8 cellular contexts compared by ENCODE assay signal in genomic region chr19:50368649-50369570, GRCh38. TPM values are rescaled to one million over a fixed set of nuclear protein-coding genes. Genes with fewer than 3 reads are reported as not detected.
DNase-seq lines count a peak whose midpoint lies in the region; ATAC-seq and TF ChIP-seq lines count a peak whose summit lies in the region.

No MANE protein-coding gene starts in this region.

- H3K4me1 ChIP-seq in HUES6 (ENCODE audit: control insufficient read depth, insufficient read depth, low read length), result no peaks in the 10 kb centered on the region
- peaks cover 55% of the 10 kb centered on the region for H3K4me1 ChIP-seq in OCI-LY7 (ENCODE audit: insufficient read depth, low read length, poor library complexity, severe bottlenecking)
- H3K4me1 ChIP-seq in mucosa of stomach (ENCODE audit: control insufficient read depth, insufficient read depth, low read length), result no peaks in the 10 kb centered on the region

- peak overlapping the region; percentile 94 for H3K27ac Mint-ChIP-seq in activated T-cell treated with anti-CD3 and anti-CD28 coated beads, Interleukin-2, amount 50 U/mL, for 24 hours

- H3K4me3 ChIP-seq in GM12864 (ENCODE audit: low read depth, low read length), result peak overlapping the region; percentile 79
- H3K4me3 ChIP-seq in HUES6 (ENCODE audit: low read depth, low read length), result peak overlapping the region; percentile 69
- H3K4me3 ChIP-seq in OCI-LY7 (ENCODE audit: low read depth, low read length, poor library complexity, severe bottlenecking), result peak overlapping the region; percentile 81
- peak overlapping the region; percentile 65 for H3K4me3 ChIP-seq in mucosa of stomach (ENCODE audit: low read length)

- H3K27ac ChIP-seq in HUES6 (ENCODE audit: low read depth, low read length) (peak overlapping the region; percentile 11; the same call in 1 of the 2 replicates), OCI-LY7 (ENCODE audit: low read depth, low read length, poor library complexity, severe bottlenecking) (peak overlapping the region; percentile 74)

- DNase-seq in GM12864 (ENCODE audit: low read depth) (no peak), OCI-LY7 (ENCODE audit: low spot score) (peak; percentile 92)
- peak; percentile 90 for DNase-seq in activated T-cell treated with anti-CD3 and anti-CD28 coated beads, Interleukin-2, amount 50 U/mL, for 24 hours
- DNase-seq in stimulated activated CD8-positive, alpha-beta memory T cell treated with anti-CD3 and anti-CD28 coated beads, Interleukin-7, amount 100 ng/mL, for 1 hour (ENCODE audit: low read depth in 2 of 2), result peak; percentile 58 to 63

- no TSS peak for BruUV-seq in OCI-LY7 (replicated peaks; lab: Mats Ljungman, UMichigan)

- H3K9me2 ChIP-seq in OCI-LY7 (ENCODE audit: insufficient read depth, low read length), result no peaks in the 10 kb centered on the region

- TF ChIP-seq CTCF in GM12864 (IDR thresholded peaks at IDR 0.05; ENCODE audit: low read depth, low read length, missing control alignments) (peak; percentile 80), OCI-LY7 (conservative IDR thresholded peaks at IDR 0.05; ENCODE audit: low read length) (peak; percentile 92)

- peak; percentile 83 for ATAC-seq in esophagus mucosa
- no peak for ATAC-seq in HG03442 (IDR thresholded peaks at IDR 0.05; ENCODE audit: unreplicated experiment)

- H3K36me3 Mint-ChIP-seq in activated T-cell treated with anti-CD3 and anti-CD28 coated beads, Interleukin-2, amount 50 U/mL, for 24 hours (ENCODE audit: low read depth), result peaks cover 11% of the 10 kb centered on the region

- H3K27me3 ChIP-seq in HUES6 (ENCODE audit: control insufficient read depth, insufficient read depth, low read length) (no peaks in the 10 kb centered on the region), mucosa of stomach (ENCODE audit: control insufficient read depth, insufficient read depth, low read length) (no peaks in the 10 kb centered on the region)

- CTCF ChIA-PET in OCI-LY7 (lab: Charles Lee; ENCODE audit: unreplicated experiment), result interaction anchor here (0.5 to 1.5 kb wide), 2 partner anchors 92 to 167 kb away, joined by 3 to 5 read pairs; no protein-coding TSS in a partner anchor

- peak overlapping the region; percentile 89 for H3K4me3 Mint-ChIP-seq in activated T-cell treated with anti-CD3 and anti-CD28 coated beads, Interleukin-2, amount 50 U/mL, for 24 hours

- H3K36me3 ChIP-seq in HUES6 (ENCODE audit: control insufficient read depth, insufficient read depth, low read length) (no peaks in the 10 kb centered on the region), OCI-LY7 (ENCODE audit: insufficient read depth, low read length) (no peaks in the 10 kb centered on the region), mucosa of stomach (ENCODE audit: control insufficient read depth, insufficient read depth, low read length) (no peaks in the 10 kb centered on the region)

- H3K79me2 ChIP-seq in OCI-LY7 (ENCODE audit: insufficient read depth, low read depth, low read length), result no peaks in the 10 kb centered on the region

- POLR2A ChIA-PET in OCI-LY7 (lab: Charles Lee), result interaction anchor here (1.1 kb wide), 1 partner anchor 46 kb away, joined by 3 read pairs; no protein-coding TSS in a partner anchor

- peaks cover 46% of the 10 kb centered on the region for H3K4me1 Mint-ChIP-seq in activated T-cell treated with anti-CD3 and anti-CD28 coated beads, Interleukin-2, amount 50 U/mL, for 24 hours (ENCODE audit: low read depth)

- H4K20me1 ChIP-seq in OCI-LY7 (ENCODE audit: insufficient read depth, low read length), result no peaks in the 10 kb centered on the region

- H3K9ac ChIP-seq in HUES6 (ENCODE audit: low read length) (peak overlapping the region; percentile 67), mucosa of stomach (ENCODE audit: low read length) (peak overlapping the region; percentile 84)

- intact Hi-C loops in OCI-LY7 (cut with micrococcal nuclease; ENCODE audit: unreplicated experiment), result loop anchor here (1.0 to 10.0 kb wide), 4 partner anchors 46 to 416 kb away; no protein-coding TSS in a partner anchor

- H3K27me3 Mint-ChIP-seq in activated T-cell treated with anti-CD3 and anti-CD28 coated beads, Interleukin-2, amount 50 U/mL, for 24 hours, result no peaks in the 10 kb centered on the region

- peak overlapping the region; percentile 87 for H2AFZ ChIP-seq in OCI-LY7 (ENCODE audit: low read length)

- no peaks in the 10 kb centered on the region for H3K9me3 Mint-ChIP-seq in activated T-cell treated with anti-CD3 and anti-CD28 coated beads, Interleukin-2, amount 50 U/mL, for 24 hours

- H3K9me3 ChIP-seq in HUES6 (ENCODE audit: control insufficient read depth, insufficient read depth, low read depth, low read length), result no peaks in the 10 kb centered on the region
- no peaks in the 10 kb centered on the region for H3K9me3 ChIP-seq in OCI-LY7 (ENCODE audit: low read length)
- H3K9me3 ChIP-seq in mucosa of stomach (ENCODE audit: control insufficient read depth, low read length), result no peaks in the 10 kb centered on the region

- peak overlapping the region; percentile 91 for H3K4me2 ChIP-seq in OCI-LY7 (ENCODE audit: low read length)

RNA-seq across cellular contexts. Expression of gene NAPSA, which starts 3.5 kb away (rescaled TPM):
- 2.6 and 5.7 TPM in 2 replicates for total RNA-seq in OCI-LY7 (2014; rRNA removed; shearing (Covaris generic))
- 15.7 and 30.1 TPM in 2 replicates for total RNA-seq in OCI-LY7 (2022)
- total RNA-seq in esophagus mucosa, result 0.40 TPM

RNA-seq across cellular contexts. Expression of gene NR1H2, which starts 7.3 kb away (rescaled TPM):
- total RNA-seq in OCI-LY7 (2014; rRNA removed; shearing (Covaris generic)), result 52.8 and 65.7 TPM in 2 replicates
- total RNA-seq in OCI-LY7 (2022) (41.2 and 53.1 TPM in 2 replicates), esophagus mucosa (33.4 TPM)

RNA-seq across cellular contexts. Expression of gene POLD1, which starts 15.2 kb away (rescaled TPM):
- 147 and 233 TPM in 2 replicates for total RNA-seq in OCI-LY7 (2014; rRNA removed; shearing (Covaris generic))
- 119 and 127 TPM in 2 replicates for total RNA-seq in OCI-LY7 (2022)
- 24.3 TPM for total RNA-seq in esophagus mucosa

RNA-seq across cellular contexts. Expression of gene KCNC3, which starts 39.7 kb away (rescaled TPM):
- 7.1 and 7.4 TPM in 2 replicates for total RNA-seq in OCI-LY7 (2014; rRNA removed; shearing (Covaris generic))
- total RNA-seq in OCI-LY7 (2022), result 21.7 and 23.4 TPM in 2 replicates
- 0.48 TPM for total RNA-seq in esophagus mucosa

RNA-seq across cellular contexts. Expression of gene SPIB, which starts 49.8 kb away (rescaled TPM):
- 122 and 145 TPM in 2 replicates for total RNA-seq in OCI-LY7 (2014; rRNA removed; shearing (Covaris generic))
- total RNA-seq in OCI-LY7 (2022) (99.4 and 101 TPM in 2 replicates), esophagus mucosa (0.44 TPM)
